Comparison of ENCODE assay signal across 29 cellular contexts in genomic region chr13:89571676-89572075, GRCh38.
"Had no signal": no experiment of that assay in that cellular context is flagged by ENCODE, and none has a peak within 500 bp of the region (broad histone marks: within the 10 kb centered on the region; RNA-seq: fewer than 3 reads in every experiment).

No MANE protein-coding gene starts in this region.

- H3K4me3 Mint-ChIP-seq: immature natural killer cell; mesothelial cell of epicardium; naive B cell; natural killer cell; stimulated activated naive B cell treated with anti-CD40 and anti-IgM and Interleukin-4, amounts not matched to agents 10 μg/mL and 1 μg/mL and 100 μg/mL, for 72 hours had no signal

- H3K36me3 Mint-ChIP-seq: immature natural killer cell; naive B cell; natural killer cell; stimulated activated naive B cell treated with anti-CD40 and anti-IgM and Interleukin-4, amounts not matched to agents 10 μg/mL and 1 μg/mL and 100 μg/mL, for 72 hours had no signal

- H3K27ac ChIP-seq: left lung, lower lobe of right lung, ovary, prostate gland, skin epidermis, stomach, testis, thyroid gland, transverse colon, upper lobe of left lung, vagina had no signal

- H3K27me3 ChIP-seq: left lung, ovary, stomach, testis, thyroid gland, transverse colon, upper lobe of left lung, vagina had no signal

- H3K4me1 Mint-ChIP-seq: immature natural killer cell; naive B cell; natural killer cell; stimulated activated naive B cell treated with anti-CD40 and anti-IgM and Interleukin-4, amounts not matched to agents 10 μg/mL and 1 μg/mL and 100 μg/mL, for 72 hours had no signal

- H3K4me1 ChIP-seq: left lung, lower lobe of right lung, prostate gland, stomach, testis, thyroid gland, transverse colon, upper lobe of left lung, vagina had no signal

- H3K4me3 ChIP-seq: left lung, lower lobe of right lung, ovary, prostate gland, skin epidermis, stomach, testis, thyroid gland, transverse colon, upper lobe of left lung, vagina had no signal

- H3K27me3 Mint-ChIP-seq: naive B cell; stimulated activated naive B cell treated with anti-CD40 and anti-IgM and Interleukin-4, amounts not matched to agents 10 μg/mL and 1 μg/mL and 100 μg/mL, for 72 hours had no signal

- H3K27ac Mint-ChIP-seq: immature natural killer cell; mesothelial cell of epicardium; naive B cell; natural killer cell; stimulated activated naive B cell treated with anti-CD40 and anti-IgM and Interleukin-4, amounts not matched to agents 10 μg/mL and 1 μg/mL and 100 μg/mL, for 72 hours had no signal

- ATAC-seq: left colon; left lung; lower lobe of right lung; natural killer cell; right cardiac atrium; sciatic nerve; stimulated activated naive B cell treated with anti-CD40 and anti-IgM and Interleukin-4, amounts not matched to agents 10 μg/mL and 1 μg/mL and 100 μg/mL, for 72 hours; stimulated activated naive CD8-positive, alpha-beta T cell treated with anti-CD3 and anti-CD28 coated beads, Interleukin-15, Interleukin-2, amounts not matched to agents 100 U/mL and 50 U/mL, for 24 hours had no signal

- DNase-seq: hypothalamus; immature natural killer cell; kidney; left colon; left lung; lower lobe of right lung; mammary epithelial cell; mesenchymal stem cell; naive B cell; natural killer cell; ovary; retina; right cardiac atrium; stimulated activated CD4-positive, alpha-beta T cell treated with anti-CD3 and anti-CD28 coated beads, Interleukin-12 subunit alpha, Interleukin-12 subunit beta, amount 100 ng/mL, for 4 hours; stimulated activated CD4-positive, alpha-beta T cell treated with anti-CD3 and anti-CD28 coated beads, Interleukin-15, amount 100 ng/mL, for 24 hours; stimulated activated CD4-positive, alpha-beta T cell treated with anti-CD3 and anti-CD28 coated beads, Interleukin-2, amount 100 ng/mL, for 24 hours; stimulated activated CD4-positive, alpha-beta T cell treated with anti-CD3 and anti-CD28 coated beads, Interleukin-4, amount 100 ng/mL, for 1 hour; stimulated activated naive B cell treated with anti-CD40 and anti-IgM and Interleukin-4, amounts not matched to agents 10 μg/mL and 1 μg/mL and 100 μg/mL, for 72 hours; stimulated activated naive CD8-positive, alpha-beta T cell treated with anti-CD3 and anti-CD28 coated beads, Interleukin-15, Interleukin-2, amounts not matched to agents 100 U/mL and 50 U/mL, for 24 hours; stomach; testis; thyroid gland; transverse colon; upper lobe of left lung had no signal

- H3K36me3 ChIP-seq: left lung, lower lobe of right lung, ovary, prostate gland, stomach, thyroid gland, transverse colon, upper lobe of left lung, vagina had no signal

- H3K9me3 ChIP-seq: lower lobe of right lung, ovary, prostate gland, testis, thyroid gland, transverse colon, upper lobe of left lung, vagina had no signal
